ENCODE assay signal across 8 cellular contexts in genomic region chr5:77971965-77972544, GRCh38.
A peak's percentile ranks its signal among the peaks of the same experiment; 100 is the strongest.
DNase-seq lines count a peak whose midpoint lies in the region; ATAC-seq and TF ChIP-seq lines count a peak whose summit lies in the region.

No MANE protein-coding gene starts in this region.

- peak overlapping the region; percentile 29 for H3K27ac Mint-ChIP-seq in activated naive CD8-positive, alpha-beta T cell

- no peaks in the 10 kb centered on the region for H3K9me3 Mint-ChIP-seq in activated naive CD8-positive, alpha-beta T cell (ENCODE audit: low read depth)

- peaks cover 15% of the 10 kb centered on the region for H3K4me1 Mint-ChIP-seq in activated naive CD8-positive, alpha-beta T cell (ENCODE audit: low read depth)

- peak overlapping the region; percentile 81 for H3K4me3 Mint-ChIP-seq in activated naive CD8-positive, alpha-beta T cell

- no peaks in the 10 kb centered on the region for H3K4me1 ChIP-seq in mesodermal cell (ENCODE audit: control insufficient read depth, insufficient read depth, low read length, poor library complexity, severe bottlenecking)
- H3K4me1 ChIP-seq in prostate gland (replicated peaks): no peaks in the 10 kb centered on the region

- ATAC-seq in GM21528 (IDR thresholded peaks at IDR 0.05; ENCODE audit: low FRiP score, unreplicated experiment): peak; percentile 11
- no peak for ATAC-seq in GM18868 (IDR thresholded peaks at IDR 0.05; ENCODE audit: unreplicated experiment)

- peaks cover 1% of the 10 kb centered on the region for H3K36me3 Mint-ChIP-seq in activated naive CD8-positive, alpha-beta T cell

- TF ChIP-seq POLR2A in prostate gland (IDR thresholded peaks at IDR 0.05): no peak

- TF ChIP-seq CTCF in AG04450 (IDR thresholded peaks at IDR 0.05; ENCODE audit: low read depth, low read length) (no peak), prostate gland (IDR thresholded peaks at IDR 0.05) (no peak)

- CTCF ChIA-PET in AG04450 (lab: Charles Lee): interaction anchor here (0.6 kb wide), 1 partner anchor 47 kb away, joined by 3 read pairs; no protein-coding TSS in a partner anchor

- peaks cover 63% of the 10 kb centered on the region for H3K27me3 ChIP-seq in AG04450 (ENCODE audit: control insufficient read depth, insufficient read depth, low read length)
- H3K27me3 ChIP-seq in prostate gland (replicated peaks; ENCODE audit: insufficient read depth): peaks cover 38% of the 10 kb centered on the region

- POLR2A ChIA-PET in AG04450 (lab: Yijun Ruan, JAX): no interaction called here

- DNase-seq in AG04450 (ENCODE audit: low read depth, low spot score) (no peak), cerebellar cortex (ENCODE audit: low spot score) (no peak), prostate gland (ENCODE audit: low spot score) (no peak)
- no peak for DNase-seq in stimulated activated naive CD4-positive, alpha-beta T cell treated with Interleukin-2 at 50 U/mL for 16 hours (lab: John Stamatoyannopoulos, UW)

- H3K4me3 ChIP-seq in AG04450 (ENCODE audit: low read depth, low read length) (peak overlapping the region; percentile 48), mesodermal cell (ENCODE audit: extremely low read depth, insufficient read depth, low read length, poor library complexity, severe bottlenecking) (peak overlapping the region; percentile 22), prostate gland (peak overlapping the region in 1 of 2 donors; percentile 11)

- no peaks in the 10 kb centered on the region; the same call in 1 of the 2 replicates for H3K9me3 ChIP-seq in AG04450 (ENCODE audit: control insufficient read depth, insufficient read depth, low read length)
- no peaks in the 10 kb centered on the region for H3K9me3 ChIP-seq in mesodermal cell (ENCODE audit: control insufficient read depth, low read length)
- H3K9me3 ChIP-seq in prostate gland: no peaks in the 10 kb centered on the region

- no peaks in the 10 kb centered on the region for H3K36me3 ChIP-seq in mesodermal cell (ENCODE audit: control insufficient read depth, insufficient read depth, low read length)
- no peaks in the 10 kb centered on the region for H3K36me3 ChIP-seq in prostate gland

- WGBS in mesodermal cell (ENCODE audit: insufficient coverage in 2 of 2), 2 experiments: 64 to 69% methylated on average over 12 to 14 of the region's 15 CpGs
- WGBS in prostate gland: 8% methylated on average over 15 of the region's 15 CpGs

- intact Hi-C loops in prostate gland (cut with DNase I): no loop called here

- peaks cover 35% of the 10 kb centered on the region for H3K27me3 Mint-ChIP-seq in activated naive CD8-positive, alpha-beta T cell

- H3K27ac ChIP-seq in AG04450 (ENCODE audit: low read depth, low read length) (no peak overlapping the region), mesodermal cell (ENCODE audit: low read depth, low read length, severe bottlenecking) (no peak overlapping the region), prostate gland (no peak overlapping the region)
